Comparison of ENCODE assay signal across 8 cellular contexts in genomic region chr9:98989036-98990000, GRCh38. TPM values are rescaled to one million over a fixed set of nuclear protein-coding genes. Genes with fewer than 3 reads are reported as not detected.
A peak's percentile ranks its signal among the peaks of the same experiment; 100 is the strongest.
DNase-seq lines count a peak whose midpoint lies in the region; ATAC-seq lines count a peak whose summit lies in the region.

No MANE protein-coding gene starts in this region.

- DNase-seq in H7 (peak; percentile 64), SW 1271 (lab: John Stamatoyannopoulos, UW) (peak; percentile 64 to 81), cardiac septum (ENCODE audit: low spot score) (peak; percentile 87), HT-29 (ENCODE audit: low spot score) (no peak)

- H3K27me3 Mint-ChIP-seq in activated T-helper 17 cell treated with anti-CD3 and anti-CD28 coated beads, Interleukin-2, amount 50 U/mL, for 72 hours: no peaks in the 10 kb centered on the region

- no peaks in the 10 kb centered on the region for H3K9me3 Mint-ChIP-seq in activated T-helper 17 cell treated with anti-CD3 and anti-CD28 coated beads, Interleukin-2, amount 50 U/mL, for 72 hours

- H3K36me3 ChIP-seq in H7 (replicated peaks; ENCODE audit: control insufficient read depth, insufficient read depth, low read length) (no peaks in the 10 kb centered on the region), stomach smooth muscle (ENCODE audit: control insufficient read depth in 2 of 2, insufficient read depth in 2 of 2, low read length in 2 of 2) (peaks cover 8 to 21% of the 10 kb centered on the region in 2 donors)

- no peak for ATAC-seq in activated T-helper 17 cell treated with anti-CD3 and anti-CD28 coated beads, Interleukin-2, amount 50 U/mL, for 72 hours (replicated peaks)
- no peak for ATAC-seq in GM21529 (IDR thresholded peaks at IDR 0.05; ENCODE audit: unreplicated experiment)
- ATAC-seq in GM18519 (IDR thresholded peaks at IDR 0.05; ENCODE audit: low FRiP score, unreplicated experiment): no peak

- H3K9ac ChIP-seq in stomach smooth muscle (ENCODE audit: low read length in 2 of 2): no peak overlapping the region

- intact Hi-C loops in cardiac septum (cut with DNase I): loop anchor here (5.0 kb wide), 1 partner anchor 82 kb away; no protein-coding TSS in a partner anchor

- H3K4me3 ChIP-seq in H7 (ENCODE audit: insufficient read depth, low read depth, low read length) (no peak overlapping the region), stomach smooth muscle (ENCODE audit: low read length in 2 of 2) (no peak overlapping the region)

- no peak overlapping the region for H3K4me3 Mint-ChIP-seq in activated T-helper 17 cell treated with anti-CD3 and anti-CD28 coated beads, Interleukin-2, amount 50 U/mL, for 72 hours

- H3K4me1 Mint-ChIP-seq in activated T-helper 17 cell treated with anti-CD3 and anti-CD28 coated beads, Interleukin-2, amount 50 U/mL, for 72 hours: peaks cover 8% of the 10 kb centered on the region

- H3K27me3 ChIP-seq in H7 (ENCODE audit: control insufficient read depth, insufficient read depth, low read length) (no peaks in the 10 kb centered on the region), stomach smooth muscle (ENCODE audit: control insufficient read depth in 1 of 2, insufficient read depth in 2 of 2, low read length in 2 of 2) (no peaks in the 10 kb centered on the region)

- H3K9me3 ChIP-seq in stomach smooth muscle (ENCODE audit: control insufficient read depth in 2 of 2, low read length in 2 of 2): no peaks in the 10 kb centered on the region

- H3K27ac ChIP-seq in stomach smooth muscle (ENCODE audit: low read length): peak overlapping the region; percentile 76

- H3K4me1 ChIP-seq in stomach smooth muscle (ENCODE audit: control insufficient read depth, insufficient read depth, low read length): peaks cover 56% of the 10 kb centered on the region

- H3K36me3 Mint-ChIP-seq in activated T-helper 17 cell treated with anti-CD3 and anti-CD28 coated beads, Interleukin-2, amount 50 U/mL, for 72 hours (ENCODE audit: low read depth): no peaks in the 10 kb centered on the region

- H3K27ac Mint-ChIP-seq in activated T-helper 17 cell treated with anti-CD3 and anti-CD28 coated beads, Interleukin-2, amount 50 U/mL, for 72 hours: no peak overlapping the region

RNA-seq across cellular contexts. Expression of gene COL15A1, which starts 45.6 kb away (rescaled TPM):
- not detected in 2 replicates for total RNA-seq in H7 (2014; rRNA removed; shearing (Covaris generic))
- 49.4 TPM for total RNA-seq in cardiac septum
- not detected in 2 replicates for total RNA-seq in HT-29 (2014; rRNA removed; shearing (Covaris generic))
- under 1 TPM; 0.11 to 0.82 TPM for total RNA-seq in activated T-helper 17 cell treated with anti-CD3 and anti-CD28 coated beads, Interleukin-2, amount 50 U/mL, for 72 hours

Comparison
In these comparisons a context has a peak if more than half of its experiments do, and no peak if none do; other contexts are left out.
1. RNA of gene COL15A1, which starts 45.6 kb away (total RNA-seq): 49.4 TPM in cardiac septum (single experiment); 0.11 to 0.82 TPM in activated T-helper 17 cell treated with anti-CD3 and anti-CD28 coated beads, Interleukin-2, amount 50 U/mL, for 72 hours, not detected in H7 and not detected in HT-29; every median in the first group is over 10 times any median in the second.